Comparison of ENCODE assay signal across 12 cellular contexts in the genomic region with DNA sequence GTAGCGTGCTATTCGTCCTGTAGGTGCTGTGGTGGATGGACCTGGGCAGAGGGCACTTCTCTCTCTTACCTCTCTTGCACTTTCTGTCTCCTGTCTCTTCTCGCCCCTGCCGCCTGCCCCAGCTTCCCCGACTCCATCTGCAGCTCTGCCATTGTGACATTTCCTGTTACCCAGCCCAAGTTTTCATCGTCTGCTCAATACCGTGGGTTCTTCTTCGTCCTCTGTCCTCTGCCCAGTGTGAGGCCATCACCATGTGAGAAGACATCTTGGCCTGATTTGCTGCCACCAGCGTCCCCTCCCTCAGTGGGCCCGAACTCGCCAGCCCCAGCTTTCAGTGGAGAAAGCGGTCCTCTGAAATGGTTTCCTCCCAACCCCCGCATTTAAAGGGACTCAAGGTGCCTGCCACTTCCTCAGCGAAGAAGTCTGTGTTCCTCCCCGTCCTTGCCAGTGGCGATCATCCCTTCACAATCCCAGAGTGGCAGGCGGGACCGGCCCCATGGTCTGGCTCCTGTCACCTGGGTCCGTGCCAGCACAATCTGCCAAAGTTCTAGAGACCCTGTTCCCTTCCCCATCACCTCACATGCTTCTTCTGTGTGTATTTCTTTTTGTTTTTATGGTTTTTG. TPM values are rescaled to one million over a fixed set of nuclear protein-coding genes. Genes with fewer than 3 reads are reported as not detected.
DNase-seq lines count a peak whose midpoint lies in the region; ATAC-seq and TF ChIP-seq lines count a peak whose summit lies in the region.
"Had no signal": no experiment of that assay in that cellular context is flagged by ENCODE, and none has a peak within 500 bp of the region (broad histone marks: within the 10 kb centered on the region; RNA-seq: fewer than 3 reads in every experiment).

No MANE protein-coding gene starts in this region.

- H3K18ac ChIP-seq in mesenchymal stem cell (ENCODE audit: low read depth in 1 of 2, low read length in 2 of 2): no peak overlapping the region

- 86% methylated on average over 18 of the region's 19 CpGs for WGBS in mesenchymal stem cell

- H3K27ac Mint-ChIP-seq in activated CD4-positive, alpha-beta memory T cell treated with anti-CD3 and anti-CD28 coated beads, Interleukin-2, amount 10 ng/mL, durations not matched to agents 7 days and 5 days: peak overlapping the region; percentile 34

- H3K4me3 ChIP-seq in mesenchymal stem cell (ENCODE audit: insufficient read depth in 1 of 2, low read depth in 1 of 2, low read length in 2 of 2) (no peak overlapping the region), PC-9 (no peak overlapping the region)
- H3K4me3 ChIP-seq: colonic mucosa, lung, MG63 had no signal

- H3K79me2 ChIP-seq in PC-9 (ENCODE audit: low read depth): no peaks in the 10 kb centered on the region

- H3K27ac ChIP-seq in mesenchymal stem cell (ENCODE audit: low read length, poor library complexity, severe bottlenecking): peak overlapping the region; percentile 33
- no peak overlapping the region for H3K27ac ChIP-seq in PC-9
- H3K27ac ChIP-seq: colonic mucosa had no signal

- peak overlapping the region; percentile 44 for H3K4me3 Mint-ChIP-seq in activated CD4-positive, alpha-beta memory T cell treated with anti-CD3 and anti-CD28 coated beads, Interleukin-2, amount 10 ng/mL, durations not matched to agents 7 days and 5 days

- no peak overlapping the region for H2BK5ac ChIP-seq in mesenchymal stem cell (ENCODE audit: low read depth, low read length, poor library complexity, severe bottlenecking)

- H3K4ac ChIP-seq in mesenchymal stem cell (ENCODE audit: low read depth in 1 of 2, low read length in 2 of 2): no peak overlapping the region

- BruUV-seq in PC-9 (replicated peaks; lab: Mats Ljungman, UMichigan): no TSS peak

- no peaks in the 10 kb centered on the region for H3K27me3 Mint-ChIP-seq in activated CD4-positive, alpha-beta memory T cell treated with anti-CD3 and anti-CD28 coated beads, Interleukin-2, amount 10 ng/mL, durations not matched to agents 7 days and 5 days

- H3K4me1 ChIP-seq in mesenchymal stem cell (ENCODE audit: control insufficient read depth, insufficient read depth, low read depth, low read length) (peaks cover 24% of the 10 kb centered on the region), PC-9 (replicated peaks; ENCODE audit: insufficient read depth) (no peaks in the 10 kb centered on the region)

- H3K27me3 ChIP-seq in mesenchymal stem cell (ENCODE audit: control insufficient read depth in 1 of 2, insufficient read depth in 1 of 2, low read length in 2 of 2) (no peaks in the 10 kb centered on the region), PC-9 (ENCODE audit: insufficient read depth, low read depth) (no peaks in the 10 kb centered on the region)
- H3K27me3 ChIP-seq: colonic mucosa, MG63 had no signal

- no peak overlapping the region for H4K91ac ChIP-seq in mesenchymal stem cell (ENCODE audit: low read length)

- H3K4me2 ChIP-seq in mesenchymal stem cell (ENCODE audit: low read length, poor library complexity, severe bottlenecking) (no peak overlapping the region), PC-9 (no peak overlapping the region)

- H4K20me1 ChIP-seq in PC-9 (ENCODE audit: insufficient read depth): no peaks in the 10 kb centered on the region; the same call in none of the 2 replicates

- intact Hi-C loops in PC-9 (cut with micrococcal nuclease; ENCODE audit: unreplicated experiment): no loop called here

- H3K36me3 ChIP-seq in mesenchymal stem cell (ENCODE audit: control insufficient read depth in 1 of 2, insufficient read depth in 2 of 2, low read depth in 1 of 2, low read length in 2 of 2) (peaks cover 40 to 51% of the 10 kb centered on the region in 2 experiments), PC-9 (ENCODE audit: low read depth) (no peaks in the 10 kb centered on the region)
- H3K36me3 ChIP-seq: colonic mucosa had no signal

- H3K36me3 Mint-ChIP-seq in activated CD4-positive, alpha-beta memory T cell treated with anti-CD3 and anti-CD28 coated beads, Interleukin-2, amount 10 ng/mL, durations not matched to agents 7 days and 5 days (ENCODE audit: low read depth): peaks cover 23% of the 10 kb centered on the region

- H2BK12ac ChIP-seq in mesenchymal stem cell (ENCODE audit: low read length in 2 of 2): no peak overlapping the region

- peaks cover 18% of the 10 kb centered on the region; the same call in 1 of the 2 replicates for H3F3A ChIP-seq in PC-9 (ENCODE audit: insufficient read depth, low read depth)

- H3K9ac ChIP-seq in mesenchymal stem cell (ENCODE audit: low read length): no peak overlapping the region

- no peaks in the 10 kb centered on the region for H3K9me2 ChIP-seq in PC-9 (ENCODE audit: insufficient read depth)

- H3K23ac ChIP-seq in mesenchymal stem cell (ENCODE audit: low read length in 2 of 2): peak overlapping the region in 1 of 2 experiments; percentile 77

- no peak overlapping the region for H2BK15ac ChIP-seq in mesenchymal stem cell (ENCODE audit: low read depth, poor library complexity, severe bottlenecking)

- H3K14ac ChIP-seq in mesenchymal stem cell (ENCODE audit: low read length in 2 of 2): no peak overlapping the region

- ATAC-seq in HG02623 (IDR thresholded peaks at IDR 0.05; ENCODE audit: unreplicated experiment): peak; percentile 12
- ATAC-seq in omental fat pad (ENCODE audit: low FRiP score): no peak

- TF ChIP-seq CTCF in omental fat pad (IDR thresholded peaks at IDR 0.05): no peak
- no peak for TF ChIP-seq CTCF in PC-9 (conservative IDR thresholded peaks at IDR 0.05)

- peak overlapping the region; percentile 0 for H2AK5ac ChIP-seq in mesenchymal stem cell (ENCODE audit: low read length, severe bottlenecking)

- in situ Hi-C loops in ACHN (cut with HindIII; ENCODE audit: low pct_ligation_motif_present, low pct_unique_long_range_greater_than_20kb, low sequenced_read_pairs): no loop called here

- CTCF ChIA-PET in activated CD4-positive, alpha-beta memory T cell treated with anti-CD3 and anti-CD28 coated beads, Interleukin-2, amount 10 ng/mL, durations not matched to agents 7 days and 5 days (lab: Charles Lee): interaction anchor here (0.6 to 3.3 kb wide), 4 partner anchors 10 to 381 kb away, joined by 3 to 34 read pairs (median 4); no protein-coding TSS in a partner anchor
- CTCF ChIA-PET in PC-9 (lab: Charles Lee): no interaction called here

- H3K9me3 ChIP-seq in mesenchymal stem cell (ENCODE audit: control insufficient read depth, low read length): no peaks in the 10 kb centered on the region
- H3K9me3 ChIP-seq in PC-9 (ENCODE audit: insufficient read depth, low read depth): no peaks in the 10 kb centered on the region
- H3K9me3 ChIP-seq: colonic mucosa, MG63 had no signal

- H2AFZ ChIP-seq in mesenchymal stem cell (ENCODE audit: low read depth, low read length) (no peak overlapping the region), PC-9 (no peak overlapping the region)

- peaks cover 33% of the 10 kb centered on the region for H3K4me1 Mint-ChIP-seq in activated CD4-positive, alpha-beta memory T cell treated with anti-CD3 and anti-CD28 coated beads, Interleukin-2, amount 10 ng/mL, durations not matched to agents 7 days and 5 days

- POLR2A ChIA-PET in activated CD4-positive, alpha-beta memory T cell treated with anti-CD3 and anti-CD28 coated beads, Interleukin-2, amount 10 ng/mL, durations not matched to agents 7 days and 5 days (lab: Charles Lee): interaction anchor here (0.6 to 7.1 kb wide), 7 partner anchors 9 to 228 kb away, joined by 3 to 42 read pairs (median 7); partner anchors contain the start of genes ELMOD3, MAT2A, RETSAT and SH2D6
- POLR2A ChIA-PET in PC-9 (lab: Charles Lee; ENCODE audit: unreplicated experiment): no interaction called here

- H3K9me3 Mint-ChIP-seq in activated CD4-positive, alpha-beta memory T cell treated with anti-CD3 and anti-CD28 coated beads, Interleukin-2, amount 10 ng/mL, durations not matched to agents 7 days and 5 days: no peaks in the 10 kb centered on the region

- H2BK120ac ChIP-seq in mesenchymal stem cell (ENCODE audit: low read depth, low read length): no peak overlapping the region

- DNase-seq in ACHN (peak; percentile 20), mesenchymal stem cell (no peak), DMS153 (lab: John Stamatoyannopoulos, UW) (no peak), omental fat pad (ENCODE audit: low spot score) (no peak), T-helper 9 cell (no peak), PC-9 (no peak)
- no peak for DNase-seq in activated CD4-positive, alpha-beta memory T cell treated with anti-CD3 and anti-CD28 coated beads, Interleukin-2, amount 10 ng/mL, durations not matched to agents 7 days and 5 days
- DNase-seq: activated CD4-positive, CD25-positive, alpha-beta regulatory T cell treated with anti-CD3 and anti-CD28 coated beads, Interleukin-2, amount 50 U/mL, for 72 hours had no signal

- H3K79me1 ChIP-seq in mesenchymal stem cell (replicated peaks; ENCODE audit: low read length, poor library complexity, severe bottlenecking): peaks cover 2% of the 10 kb centered on the region

- H4K8ac ChIP-seq in mesenchymal stem cell (ENCODE audit: low read length): no peak overlapping the region

RNA-seq across cellular contexts. Expression of gene TGOLN2, which starts 18.0 kb away (rescaled TPM):
- 100 to 1,000 TPM; 129 to 131 TPM for total RNA-seq in activated CD4-positive, alpha-beta memory T cell treated with anti-CD3 and anti-CD28 coated beads, Interleukin-2, amount 10 ng/mL, durations not matched to agents 7 days and 5 days
- polyA plus RNA-seq in mesenchymal stem cell (2013, experiment 1 of 2): 124 TPM
- polyA plus RNA-seq in mesenchymal stem cell (2013, experiment 2 of 2): 124 TPM
- total RNA-seq in omental fat pad (100 to 1,000 TPM; 112 to 151 (median 128) TPM), PC-9 (2021) (86.1 and 87.2 TPM in 2 replicates)

RNA-seq across cellular contexts. Expression of gene RETSAT, which starts 44.5 kb away (rescaled TPM):
- 10 to 100 TPM; 30.1 to 31.1 TPM for total RNA-seq in activated CD4-positive, alpha-beta memory T cell treated with anti-CD3 and anti-CD28 coated beads, Interleukin-2, amount 10 ng/mL, durations not matched to agents 7 days and 5 days
- 33.6 TPM for polyA plus RNA-seq in mesenchymal stem cell (2013, experiment 1 of 2)
- polyA plus RNA-seq in mesenchymal stem cell (2013, experiment 2 of 2): 34.3 TPM
- 100 to 1,000 TPM; 153 to 436 (median 303) TPM for total RNA-seq in omental fat pad
- total RNA-seq in PC-9 (2021): 52.1 and 57.8 TPM in 2 replicates

RNA-seq across cellular contexts. Expression of gene ELMOD3, which starts 44.8 kb away (rescaled TPM):
- total RNA-seq in activated CD4-positive, alpha-beta memory T cell treated with anti-CD3 and anti-CD28 coated beads, Interleukin-2, amount 10 ng/mL, durations not matched to agents 7 days and 5 days: 10 to 100 TPM; 19.2 to 19.4 TPM
- polyA plus RNA-seq in mesenchymal stem cell (2013, experiment 1 of 2): 7.1 TPM
- 7.6 TPM for polyA plus RNA-seq in mesenchymal stem cell (2013, experiment 2 of 2)
- total RNA-seq in omental fat pad: 10 to 100 TPM; 42.2 to 83.8 (median 67.9) TPM
- 16.4 and 18.1 TPM in 2 replicates for total RNA-seq in PC-9 (2021)
